17 cellular contexts compared by ENCODE assay signal in the genomic region with DNA sequence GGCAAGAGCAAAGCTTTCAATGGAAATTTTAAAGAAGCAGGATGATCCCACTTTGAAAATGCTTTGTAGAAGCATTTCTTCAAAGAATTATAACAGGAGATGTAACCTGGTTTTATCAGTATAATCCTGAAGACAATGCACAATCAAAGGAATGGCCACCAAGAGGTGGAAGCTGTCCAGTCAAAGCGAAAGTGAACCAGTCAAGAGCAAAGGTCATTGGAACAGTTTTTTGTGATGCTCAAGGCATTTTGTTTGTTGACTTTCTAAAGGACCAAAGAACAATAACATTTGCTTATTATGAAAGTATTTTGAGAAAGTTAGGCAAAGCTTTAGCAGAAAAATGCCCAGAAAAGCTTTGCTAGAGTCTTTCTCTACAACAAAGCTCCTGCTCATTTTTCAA. TPM values are rescaled to one million over a fixed set of nuclear protein-coding genes. Genes with fewer than 3 reads are reported as not detected.
A peak's percentile ranks its signal among the peaks of the same experiment; 100 is the strongest.
DNase-seq lines count a peak whose midpoint lies in the region; ATAC-seq, FAIRE-seq and TF ChIP-seq lines count a peak whose summit lies in the region.
"Had no signal": no experiment of that assay in that cellular context is flagged by ENCODE, and none has a peak within 500 bp of the region (broad histone marks: within the 10 kb centered on the region; RNA-seq: fewer than 3 reads in every experiment).

No MANE protein-coding gene starts in this region.

- H3K9me3 ChIP-seq in A549, result 0 out of 3 replicates have a peak, but pooled peaks cover 2% of the 10 kb centered on the region
- no peaks in the 10 kb centered on the region for H3K9me3 ChIP-seq in CD4-positive, alpha-beta memory T cell (ENCODE audit: control insufficient read depth in 1 of 2, low read length in 2 of 2)
- H3K9me3 ChIP-seq in SK-N-MC (ENCODE audit: low read depth, low read length), result no peaks in the 10 kb centered on the region
- H3K9me3 ChIP-seq in GM23248 (ENCODE audit: low read depth), result no peaks in the 10 kb centered on the region
- H3K9me3 ChIP-seq: BE2C had no signal

- H3K4me3 ChIP-seq in A549, result no peak overlapping the region
- H3K4me3 ChIP-seq in CD4-positive, alpha-beta memory T cell (ENCODE audit: low read length in 2 of 2), result no peak overlapping the region
- H3K4me3 ChIP-seq in SK-N-MC, result no peak overlapping the region
- H3K4me3 ChIP-seq in GM23248, result no peak overlapping the region

- H3K4me2 ChIP-seq in A549, result no peak overlapping the region
- H3K4me2 ChIP-seq in GM23248 (ENCODE audit: unreplicated experiment), result no peak overlapping the region

- ATAC-seq in A549, result no peak
- peak; percentile 78 for ATAC-seq in left lobe of liver
- no peak for ATAC-seq in GM19452 (IDR thresholded peaks at IDR 0.05; ENCODE audit: unreplicated experiment)
- ATAC-seq in GM18907 (IDR thresholded peaks at IDR 0.05; ENCODE audit: unreplicated experiment), result no peak

- peaks cover 4 to 10% of the 10 kb centered on the region in 2 donors for H3K36me3 Mint-ChIP-seq in CD4-positive, alpha-beta memory T cell

- H3K36me3 ChIP-seq in CD4-positive, alpha-beta memory T cell (ENCODE audit: insufficient read depth, low read length), result no peaks in the 10 kb centered on the region
- H3K36me3 ChIP-seq in SK-N-MC (ENCODE audit: insufficient read depth, low read length) (no peaks in the 10 kb centered on the region), GM23248 (ENCODE audit: low read depth) (no peaks in the 10 kb centered on the region)
- H3K36me3 ChIP-seq: BE2C had no signal

- DNase-seq in A549 (ENCODE audit: low read depth in 1 of 2, low spot score in 1 of 2), result no peak
- no peak for DNase-seq in CD4-positive, alpha-beta memory T cell
- DNase-seq in SK-N-MC (ENCODE audit: low read depth, low spot score), result no peak
- no peak for DNase-seq in left lobe of liver (ENCODE audit: low spot score)
- DNase-seq in UCSD-AML1 (lab: John Stamatoyannopoulos, UW; ENCODE audit: unreplicated experiment), result no peak
- DNase-seq in GM23248, result no peak
- DNase-seq: BE2C, GF-D8, H9, NCI-H187, NCI-H345, NCI-H526 treated with DMSO at 0.1 percent for 48 hours had no signal

- H3K9me3 Mint-ChIP-seq in CD4-positive, alpha-beta memory T cell, result peaks cover 0 to 16% (median 5%) of the 10 kb centered on the region in 8 donors

- WGBS in A549 (ENCODE audit: missing lambda C conversion rate), result 32% methylated on average over 1 of the region's 1 CpG
- 10 to 21% methylated on average over 1 of the region's 1 CpG for WGBS in GM23248 (ENCODE audit: low coverage in 1 of 2, low lambda C conversion rate in 2 of 2, missing lambda C conversion rate in 2 of 2), 2 experiments

- intact Hi-C loops in CD4-positive, alpha-beta memory T cell (cut with micrococcal nuclease), result loop anchor here (2.0 kb wide), 1 partner anchor 16 kb away; no protein-coding TSS in a partner anchor

- H3K4me1 ChIP-seq in A549, result no peaks in the 10 kb centered on the region
- H3K4me1 ChIP-seq in CD4-positive, alpha-beta memory T cell (ENCODE audit: insufficient read depth, low read length), result peaks cover 37% of the 10 kb centered on the region
- no peaks in the 10 kb centered on the region for H3K4me1 ChIP-seq in GM23248 (ENCODE audit: insufficient read depth)
- H3K4me1 ChIP-seq: BE2C had no signal

- peaks cover 46 to 76% (median 53%) of the 10 kb centered on the region in 4 donors for H3K4me1 Mint-ChIP-seq in CD4-positive, alpha-beta memory T cell

- TF ChIP-seq POLR2A in A549 (IDR thresholded peaks at IDR 0.05; ENCODE audit: low read length), result no peak

- no peaks in the 10 kb centered on the region for H3K27me3 ChIP-seq in CD4-positive, alpha-beta memory T cell (ENCODE audit: insufficient read depth, low read length)
- H3K27me3 ChIP-seq in GM23248 (replicated peaks; ENCODE audit: insufficient read depth), result 0 out of 2 replicates have a peak, but pooled peaks cover 4% of the 10 kb centered on the region
- H3K27me3 ChIP-seq: BE2C had no signal

- CTCF ChIA-PET in A549 (lab: Yijun Ruan, JAX), result interaction anchor here (1.5 to 3.3 kb wide), 2 partner anchors 11 to 22 kb away, joined by 3 to 16 read pairs; no protein-coding TSS in a partner anchor
- CTCF ChIA-PET in CD4-positive, alpha-beta memory T cell (lab: Charles Lee; ENCODE audit: partially characterized antibody), result interaction anchor here (1.4 to 5.4 kb wide), 3 partner anchors 20 to 156 kb away, joined by 4 to 26 read pairs (median 6); no protein-coding TSS in a partner anchor

- H3K27ac ChIP-seq in A549 (no peak overlapping the region), SK-N-MC (peak overlapping the region; percentile 71; the same call in 1 of the 2 replicates), GM23248 (no peak overlapping the region)
- no peak overlapping the region for H3K27ac ChIP-seq in CD4-positive, alpha-beta memory T cell (ENCODE audit: low read depth, low read length)
- H3K27ac ChIP-seq: RWPE1 had no signal

- TF ChIP-seq EP300 in A549 (IDR thresholded peaks at IDR 0.05), result no peak

- TF ChIP-seq RAD21 in A549 (conservative IDR thresholded peaks at IDR 0.05 in 1 of 2, IDR thresholded peaks at IDR 0.05 in 1 of 2), result no peak

- H2AFZ ChIP-seq in GM23248, result no peak overlapping the region

- no peak for TF ChIP-seq CTCF in A549 (IDR thresholded peaks at IDR 0.05)

- no peaks in the 10 kb centered on the region for H3F3A ChIP-seq in GM23248 (ENCODE audit: insufficient read depth)

- POLR2A ChIA-PET in A549 (lab: Yijun Ruan, JAX), result no interaction called here
- POLR2A ChIA-PET in CD4-positive, alpha-beta memory T cell (lab: Charles Lee; ENCODE audit: partially characterized antibody), result interaction anchor here (1.0 to 4.0 kb wide), 6 partner anchors 9 to 156 kb away, joined by 3 to 24 read pairs (median 4); no protein-coding TSS in a partner anchor

- peak overlapping the region in 7 of 8 donors; percentile 39 to 79 (median 60) for H3K4me3 Mint-ChIP-seq in CD4-positive, alpha-beta memory T cell
- H3K4me3 Mint-ChIP-seq: H9 had no signal

- H3K27ac Mint-ChIP-seq in CD4-positive, alpha-beta memory T cell, result peak overlapping the region in 4 of 7 donors; percentile 72 to 89 (median 80)
- H3K27ac Mint-ChIP-seq: H9 had no signal

- H4K20me1 ChIP-seq in GM23248 (ENCODE audit: insufficient read depth), result no peaks in the 10 kb centered on the region

- no peaks in the 10 kb centered on the region for H3K27me3 Mint-ChIP-seq in CD4-positive, alpha-beta memory T cell

- in situ Hi-C loops in GM23248 (cut with MboI), result no loop called here

- FAIRE-seq in A549 (lab: Jason Lieb, UNC), result peak; percentile 39

- no peaks in the 10 kb centered on the region for H3K9me2 ChIP-seq in GM23248 (ENCODE audit: insufficient read depth)

- no peaks in the 10 kb centered on the region for H3K79me2 ChIP-seq in GM23248 (ENCODE audit: insufficient read depth)

- H3K9ac ChIP-seq in SK-N-MC (ENCODE audit: insufficient read length) (no peak overlapping the region), GM23248 (no peak overlapping the region)

TF ChIP-seq in A549, 52 proteins besides CTCF, POLR2A, EP300 and RAD21 (continues in another document):
- TF ChIP-seq, protein P1, sequence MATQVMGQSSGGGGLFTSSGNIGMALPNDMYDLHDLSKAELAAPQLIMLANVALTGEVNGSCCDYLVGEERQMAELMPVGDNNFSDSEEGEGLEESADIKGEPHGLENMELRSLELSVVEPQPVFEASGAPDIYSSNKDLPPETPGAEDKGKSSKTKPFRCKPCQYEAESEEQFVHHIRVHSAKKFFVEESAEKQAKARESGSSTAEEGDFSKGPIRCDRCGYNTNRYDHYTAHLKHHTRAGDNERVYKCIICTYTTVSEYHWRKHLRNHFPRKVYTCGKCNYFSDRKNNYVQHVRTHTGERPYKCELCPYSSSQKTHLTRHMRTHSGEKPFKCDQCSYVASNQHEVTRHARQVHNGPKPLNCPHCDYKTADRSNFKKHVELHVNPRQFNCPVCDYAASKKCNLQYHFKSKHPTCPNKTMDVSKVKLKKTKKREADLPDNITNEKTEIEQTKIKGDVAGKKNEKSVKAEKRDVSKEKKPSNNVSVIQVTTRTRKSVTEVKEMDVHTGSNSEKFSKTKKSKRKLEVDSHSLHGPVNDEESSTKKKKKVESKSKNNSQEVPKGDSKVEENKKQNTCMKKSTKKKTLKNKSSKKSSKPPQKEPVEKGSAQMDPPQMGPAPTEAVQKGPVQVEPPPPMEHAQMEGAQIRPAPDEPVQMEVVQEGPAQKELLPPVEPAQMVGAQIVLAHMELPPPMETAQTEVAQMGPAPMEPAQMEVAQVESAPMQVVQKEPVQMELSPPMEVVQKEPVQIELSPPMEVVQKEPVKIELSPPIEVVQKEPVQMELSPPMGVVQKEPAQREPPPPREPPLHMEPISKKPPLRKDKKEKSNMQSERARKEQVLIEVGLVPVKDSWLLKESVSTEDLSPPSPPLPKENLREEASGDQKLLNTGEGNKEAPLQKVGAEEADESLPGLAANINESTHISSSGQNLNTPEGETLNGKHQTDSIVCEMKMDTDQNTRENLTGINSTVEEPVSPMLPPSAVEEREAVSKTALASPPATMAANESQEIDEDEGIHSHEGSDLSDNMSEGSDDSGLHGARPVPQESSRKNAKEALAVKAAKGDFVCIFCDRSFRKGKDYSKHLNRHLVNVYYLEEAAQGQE (IDR thresholded peaks at IDR 0.05), result no peak
- no peak for TF ChIP-seq MAFK (IDR thresholded peaks at IDR 0.05; ENCODE audit: partially characterized antibody)
- TF ChIP-seq, protein P2, sequence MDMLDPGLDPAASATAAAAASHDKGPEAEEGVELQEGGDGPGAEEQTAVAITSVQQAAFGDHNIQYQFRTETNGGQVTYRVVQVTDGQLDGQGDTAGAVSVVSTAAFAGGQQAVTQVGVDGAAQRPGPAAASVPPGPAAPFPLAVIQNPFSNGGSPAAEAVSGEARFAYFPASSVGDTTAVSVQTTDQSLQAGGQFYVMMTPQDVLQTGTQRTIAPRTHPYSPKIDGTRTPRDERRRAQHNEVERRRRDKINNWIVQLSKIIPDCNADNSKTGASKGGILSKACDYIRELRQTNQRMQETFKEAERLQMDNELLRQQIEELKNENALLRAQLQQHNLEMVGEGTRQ (IDR thresholded peaks at IDR 0.05), result no peak

RNA-seq across cellular contexts. Expression of gene CD84, which starts 5.5 kb away (rescaled TPM):
- polyA plus RNA-seq in A549 (2011; rRNA removed) (not detected in 2 replicates), A549 (2017; fragmentation: RNase III; extraction: RNeasy Plus Mini Kit Qiagen cat#74134 plus additional on column Dnase treatment) (not detected in 3 replicates), GM23248 (2016; fragmentation: Nextera tagmentation; extraction: Ambion mirVana) (not detected in 2 replicates)
- polyA plus RNA-seq in A549 (2012; cell fraction: cytosol; rRNA removed), result not detected in 2 replicates
- not detected in 2 replicates for polyA plus RNA-seq in A549 (2012; cell fraction: nucleus; rRNA removed)
- polyA minus RNA-seq in A549 (2011; rRNA and poly(A)+ RNA removed), result not detected in 2 replicates
- 10 to 100 TPM; 97.5 to 98.9 TPM for total RNA-seq in CD4-positive, alpha-beta memory T cell
- 10 to 100 TPM; 15.9 to 33.6 TPM for polyA plus RNA-seq in CD4-positive, alpha-beta memory T cell
- 3.2 TPM for total RNA-seq in left lobe of liver
- not detected in 2 replicates for total RNA-seq in GM23248 (2014; rRNA removed; shearing (Covaris generic))
- total RNA-seq: Daoy, H9, HT1080 had no signal

Comparison
In these comparisons a context has a peak if more than half of its experiments do, and no peak if none do; other contexts are left out.
1. RNA of gene CD84, which starts 5.5 kb away (total RNA-seq): 97.5 to 98.9 TPM in CD4-positive, alpha-beta memory T cell; 3.2 TPM in left lobe of liver (single experiment) and not detected in GM23248; every median in the first group is over 10 times any median in the second.